ENCODE assay signal across 29 cellular contexts in the genomic region with DNA sequence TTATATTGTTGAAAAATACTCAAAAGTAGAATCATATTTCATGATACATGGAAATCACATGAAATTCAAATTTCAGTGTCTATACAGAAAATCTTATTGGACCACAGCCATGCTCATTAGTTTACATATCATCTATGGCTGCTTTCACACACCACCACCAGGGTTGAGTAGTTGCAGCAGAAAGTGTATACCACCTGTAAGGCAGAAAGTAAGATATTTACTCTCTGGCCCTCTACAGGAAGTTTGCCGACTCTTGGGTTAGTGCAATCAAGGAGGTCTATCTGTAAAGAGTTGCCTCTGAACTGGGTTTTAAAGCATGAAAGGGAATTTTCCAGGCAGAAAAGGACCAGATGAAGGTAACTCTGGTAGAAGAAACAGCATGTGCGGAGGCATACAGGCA.
"Had no signal": no experiment of that assay in that cellular context is flagged by ENCODE, and none has a peak within 500 bp of the region (broad histone marks: within the 10 kb centered on the region; RNA-seq: fewer than 3 reads in every experiment).

No MANE protein-coding gene starts in this region.

- H3K4me1 ChIP-seq: esophagus muscularis mucosa, foreskin keratinocyte, gastrocnemius medialis, heart left ventricle had no signal

- H3K9me3 Mint-ChIP-seq: activated CD4-positive, alpha-beta memory T cell treated with anti-CD3 and anti-CD28 coated beads, Interleukin-2, amount 10 ng/mL, durations not matched to agents 7 days and 5 days; activated CD4-positive, alpha-beta T cell treated with anti-CD3 and anti-CD28 coated beads, Interleukin-2, amount 10 ng/mL, durations not matched to agents 7 days and 5 days; dendritic cell treated with granulocyte-macrophage colony-stimulating factor and Interleukin-4, amounts not matched to agents 40 ng/mL and 50 ng/mL, for 4 days had no signal

- H3K27ac Mint-ChIP-seq: activated CD4-positive, alpha-beta memory T cell treated with anti-CD3 and anti-CD28 coated beads, Interleukin-2, amount 10 ng/mL, durations not matched to agents 7 days and 5 days; activated CD4-positive, alpha-beta T cell treated with anti-CD3 and anti-CD28 coated beads, Interleukin-2, amount 10 ng/mL, durations not matched to agents 7 days and 5 days; activated naive CD8-positive, alpha-beta T cell; activated T-helper 17 cell treated with anti-CD3 and anti-CD28 coated beads, Interleukin-2, amount 50 U/mL, for 72 hours; dendritic cell treated with granulocyte-macrophage colony-stimulating factor and Interleukin-4, amounts not matched to agents 40 ng/mL and 50 ng/mL, for 4 days had no signal

- H3K36me3 Mint-ChIP-seq: activated naive CD8-positive, alpha-beta T cell had no signal

- H3K27me3 ChIP-seq: brain microvascular endothelial cell, esophagus muscularis mucosa, foreskin keratinocyte, gastrocnemius medialis, heart left ventricle had no signal

- H3K27me3 Mint-ChIP-seq: activated CD4-positive, alpha-beta memory T cell treated with anti-CD3 and anti-CD28 coated beads, Interleukin-2, amount 10 ng/mL, durations not matched to agents 7 days and 5 days; activated CD4-positive, alpha-beta T cell treated with anti-CD3 and anti-CD28 coated beads, Interleukin-2, amount 10 ng/mL, durations not matched to agents 7 days and 5 days; dendritic cell treated with granulocyte-macrophage colony-stimulating factor and Interleukin-4, amounts not matched to agents 40 ng/mL and 50 ng/mL, for 4 days had no signal

- DNase-seq: activated CD4-positive, alpha-beta memory T cell treated with anti-CD3 and anti-CD28 coated beads, Interleukin-2, amount 10 ng/mL, durations not matched to agents 7 days and 5 days; activated CD4-positive, alpha-beta T cell treated with anti-CD3 and anti-CD28 coated beads for 1 hour; activated CD4-positive, alpha-beta T cell treated with anti-CD3 and anti-CD28 coated beads for 4 hours; activated CD4-positive, alpha-beta T cell treated with anti-CD3 and anti-CD28 coated beads, Interleukin-2, amount 10 ng/mL, durations not matched to agents 7 days and 5 days; activated CD4-positive, alpha-beta T cell treated with anti-CD3 and anti-CD28 coated beads, Interleukin-2, amount 50 U/mL, for 4 hours; activated CD8-positive, alpha-beta memory T cell treated with anti-CD3 and anti-CD28 coated beads, Interleukin-2, amount 50 U/mL, for 48 hours; activated effector memory CD4-positive, alpha-beta T cell treated with Interleukin-2 at 50 U/mL for 16 hours; activated gamma-delta T cell treated with Interleukin-2 at 50 U/mL for 16 hours; activated naive CD4-positive, alpha-beta T cell treated with anti-CD3 and anti-CD28 coated beads, Interleukin-2, amount 50 U/mL, for 16 hours; activated naive CD4-positive, alpha-beta T cell treated with Interleukin-2 at 50 U/mL for 16 hours; activated T-cell treated with anti-CD3 and anti-CD28 coated beads for 4 hours; activated T-cell treated with anti-CD3 and anti-CD28 coated beads, Interleukin-2, amount 50 U/mL, for 4 hours; amniotic stem cell; anterior cingulate cortex; brain microvascular endothelial cell; dorsolateral prefrontal cortex; effector memory CD4-positive, alpha-beta T cell; erythroblast; foreskin keratinocyte; gastrocnemius medialis; glutamatergic neuron; heart left ventricle; hypothalamus had no signal

- H3K27ac ChIP-seq: brain microvascular endothelial cell, coronary artery, dorsolateral prefrontal cortex, esophagus muscularis mucosa, foreskin keratinocyte, gastrocnemius medialis had no signal

- H3K4me1 Mint-ChIP-seq: activated CD4-positive, alpha-beta memory T cell treated with anti-CD3 and anti-CD28 coated beads, Interleukin-2, amount 10 ng/mL, durations not matched to agents 7 days and 5 days; activated CD4-positive, alpha-beta T cell treated with anti-CD3 and anti-CD28 coated beads, Interleukin-2, amount 10 ng/mL, durations not matched to agents 7 days and 5 days; activated T-helper 17 cell treated with anti-CD3 and anti-CD28 coated beads, Interleukin-2, amount 50 U/mL, for 72 hours; central memory CD8-positive, alpha-beta T cell had no signal

- ATAC-seq: activated T-cell treated with anti-CD3 and anti-CD28 coated beads, Interleukin-2, amount 50 U/mL, for 4 hours; activated T-helper 17 cell treated with anti-CD3 and anti-CD28 coated beads, Interleukin-2, amount 50 U/mL, for 72 hours; foreskin keratinocyte; gastrocnemius medialis had no signal

- H3K4me3 ChIP-seq: coronary artery, dorsolateral prefrontal cortex, esophagus muscularis mucosa, gastrocnemius medialis, heart left ventricle had no signal

- H3K4me3 Mint-ChIP-seq: activated CD4-positive, alpha-beta memory T cell treated with anti-CD3 and anti-CD28 coated beads, Interleukin-2, amount 10 ng/mL, durations not matched to agents 7 days and 5 days; activated CD4-positive, alpha-beta T cell treated with anti-CD3 and anti-CD28 coated beads, Interleukin-2, amount 10 ng/mL, durations not matched to agents 7 days and 5 days; activated naive CD8-positive, alpha-beta T cell; activated T-cell treated with anti-CD3 and anti-CD28 coated beads, Interleukin-2, amount 50 U/mL, for 4 hours; activated T-helper 17 cell treated with anti-CD3 and anti-CD28 coated beads, Interleukin-2, amount 50 U/mL, for 72 hours; central memory CD8-positive, alpha-beta T cell; dendritic cell treated with granulocyte-macrophage colony-stimulating factor and Interleukin-4, amounts not matched to agents 40 ng/mL and 50 ng/mL, for 4 days had no signal

- H3K9me3 ChIP-seq: esophagus muscularis mucosa, gastrocnemius medialis, heart left ventricle had no signal

- H3K36me3 ChIP-seq: brain microvascular endothelial cell, esophagus muscularis mucosa, gastrocnemius medialis, heart left ventricle had no signal
